In the genomic region with DNA sequence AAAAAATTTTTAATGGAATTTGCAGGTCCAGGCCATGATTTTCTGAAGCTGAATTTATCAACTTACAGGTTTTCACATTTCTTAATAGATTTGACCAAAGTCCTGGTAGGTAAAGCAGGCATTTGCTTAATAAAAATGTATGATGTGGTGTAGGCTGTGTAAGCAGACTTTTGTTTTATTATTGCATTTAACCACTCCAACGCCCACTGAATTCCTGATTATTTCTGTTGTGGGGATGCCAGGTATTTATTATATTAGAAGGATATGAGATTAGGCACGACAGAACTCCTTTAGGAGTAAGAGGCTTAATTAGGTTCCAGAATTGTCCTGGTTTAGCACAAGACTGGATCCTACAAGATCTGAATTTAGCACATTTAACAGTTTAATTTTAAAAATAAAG, we compare ENCODE assay signal across 15 cellular contexts.
DNase-seq lines count a peak whose midpoint lies in the region; ATAC-seq and TF ChIP-seq lines count a peak whose summit lies in the region.
"Had no signal": no experiment of that assay in that cellular context is flagged by ENCODE, and none has a peak within 500 bp of the region (broad histone marks: within the 10 kb centered on the region; RNA-seq: fewer than 3 reads in every experiment).

No MANE protein-coding gene starts in this region.

- no peaks in the 10 kb centered on the region for H3K9me3 Mint-ChIP-seq in chondrocyte (ENCODE audit: low read depth)
- no peaks in the 10 kb centered on the region for H3K9me3 Mint-ChIP-seq in nephron progenitor cell
- H3K9me3 Mint-ChIP-seq: CD4-positive, alpha-beta T cell had no signal

- no peak for TF ChIP-seq CTCF in chondrocyte (IDR thresholded peaks at IDR 0.05)
- TF ChIP-seq CTCF in nephron progenitor cell (IDR thresholded peaks at IDR 0.05) = no peak
- TF ChIP-seq CTCF in thyroid gland (IDR thresholded peaks at IDR 0.05) = no peak

- H3K27ac ChIP-seq in thyroid gland = peak overlapping the region in 2 of 3 donors; percentile 31 to 61
- H3K27ac ChIP-seq: SK-N-MC had no signal

- H3K9me3 ChIP-seq in thyroid gland = no peaks in the 10 kb centered on the region

- H3K36me3 ChIP-seq in thyroid gland = no peaks in the 10 kb centered on the region

- H3K4me3 Mint-ChIP-seq in chondrocyte (ENCODE audit: unreplicated experiment) (no peak overlapping the region), nephron progenitor cell (no peak overlapping the region)
- H3K4me3 Mint-ChIP-seq: B cell; CD4-positive, alpha-beta T cell had no signal

- intact Hi-C loops in thyroid gland (cut with DNase I) = no loop called here

- peaks cover 25% of the 10 kb centered on the region in 2 donors for H3K4me1 ChIP-seq in thyroid gland

- H3K4me1 Mint-ChIP-seq in chondrocyte (ENCODE audit: low read depth) = peaks cover 78% of the 10 kb centered on the region
- H3K4me1 Mint-ChIP-seq in nephron progenitor cell = peaks cover 94% of the 10 kb centered on the region
- H3K4me1 Mint-ChIP-seq: B cell had no signal

- no peak for ATAC-seq in HG03571 (IDR thresholded peaks at IDR 0.05; ENCODE audit: unreplicated experiment)

- 27 to 36% methylated on average over 2 of the region's 2 CpGs for WGBS in thyroid gland, 2 donors

- H3K27me3 Mint-ChIP-seq in chondrocyte (ENCODE audit: low read depth) = no peaks in the 10 kb centered on the region
- H3K27me3 Mint-ChIP-seq in nephron progenitor cell (ENCODE audit: low read depth, poor library complexity) = no peaks in the 10 kb centered on the region
- H3K27me3 Mint-ChIP-seq: B cell had no signal

- DNase-seq in M059J (ENCODE audit: low read depth) (peak; percentile 28), chondrocyte (ENCODE audit: low spot score) (no peak), nephron progenitor cell (no peak), thyroid gland (no peak), NCI-H1092 (lab: John Stamatoyannopoulos, UW) (no peak)
- DNase-seq in stimulated activated CD4-positive, alpha-beta T cell treated with anti-CD3 and anti-CD28 coated beads, Interleukin-4, amount 100 ng/mL, for 4 hours = no peak
- DNase-seq: CD4-positive, alpha-beta T cell; DMS79; MV-4-11; NCI-H1436 treated with DMSO at 0.1 percent for 48 hours; NCI-H2227 treated with DMSO at 0.1 percent for 48 hours; NCI-H524 treated with DMSO at 0.1 percent for 48 hours had no signal

- H3K36me3 Mint-ChIP-seq in chondrocyte (ENCODE audit: low read depth) (no peaks in the 10 kb centered on the region), nephron progenitor cell (ENCODE audit: low read depth) (no peaks in the 10 kb centered on the region)

- no peak for TF ChIP-seq POLR2A in thyroid gland (IDR thresholded peaks at IDR 0.05)

- no peak overlapping the region for H3K4me3 ChIP-seq in thyroid gland (replicated peaks in 1 of 3)
- H3K4me3 ChIP-seq: SK-N-MC had no signal

- H3K27ac Mint-ChIP-seq in chondrocyte (ENCODE audit: unreplicated experiment) (peak overlapping the region; percentile 85), nephron progenitor cell (peak overlapping the region; percentile 46)
- H3K27ac Mint-ChIP-seq: B cell; CD4-positive, alpha-beta T cell had no signal

- no peaks in the 10 kb centered on the region for H3K27me3 ChIP-seq in thyroid gland
